Comparison of ENCODE assay signal across 27 cellular contexts in genomic region chr2:4883375-4883774, GRCh38.
"Had no signal": no experiment of that assay in that cellular context is flagged by ENCODE, and none has a peak within 500 bp of the region (broad histone marks: within the 10 kb centered on the region; RNA-seq: fewer than 3 reads in every experiment).

No MANE protein-coding gene starts in this region.

- H3K4me1 Mint-ChIP-seq: activated CD4-positive, alpha-beta memory T cell treated with anti-CD3 and anti-CD28 coated beads, Interleukin-2, amount 10 ng/mL, durations not matched to agents 7 days and 5 days; activated CD4-positive, alpha-beta T cell treated with anti-CD3 and anti-CD28 coated beads, Interleukin-2, amount 10 ng/mL, durations not matched to agents 7 days and 5 days; activated naive CD4-positive, alpha-beta T cell treated with anti-CD3 and anti-CD28 coated beads, Interleukin-2, amount 10 ng/mL, durations not matched to agents 7 days and 5 days; activated naive CD8-positive, alpha-beta T cell treated with anti-CD3 and anti-CD28 coated beads, Interleukin-2, amount 10 ng/mL, durations not matched to agents 7 days and 5 days; WTC11 had no signal

- DNase-seq: activated CD4-positive, alpha-beta memory T cell treated with anti-CD3 and anti-CD28 coated beads, Interleukin-2, amount 10 ng/mL, durations not matched to agents 7 days and 5 days; activated CD4-positive, alpha-beta T cell treated with anti-CD3 and anti-CD28 coated beads for 1 hour; activated CD4-positive, alpha-beta T cell treated with anti-CD3 and anti-CD28 coated beads for 4 hours; activated CD4-positive, alpha-beta T cell treated with anti-CD3 and anti-CD28 coated beads, Interleukin-2, amount 10 ng/mL, durations not matched to agents 7 days and 5 days; activated CD4-positive, alpha-beta T cell treated with anti-CD3 and anti-CD28 coated beads, Interleukin-2, amount 50 U/mL, for 4 hours; activated CD8-positive, alpha-beta memory T cell treated with anti-CD3 and anti-CD28 coated beads, Interleukin-2, amount 50 U/mL, for 48 hours; activated gamma-delta T cell; activated naive CD4-positive, alpha-beta T cell; activated naive CD4-positive, alpha-beta T cell treated with anti-CD3 and anti-CD28 coated beads, Interleukin-2, amount 10 ng/mL, durations not matched to agents 7 days and 5 days; activated naive CD8-positive, alpha-beta T cell treated with anti-CD3 and anti-CD28 coated beads, Interleukin-2, amount 10 ng/mL, durations not matched to agents 7 days and 5 days; activated T-cell treated with anti-CD3 and anti-CD28 coated beads for 4 hours; activated T-cell treated with anti-CD3 and anti-CD28 coated beads, Interleukin-2, amount 50 U/mL, for 24 hours; activated T-cell treated with anti-CD3 and anti-CD28 coated beads, Interleukin-2, amount 50 U/mL, for 72 hours; amniotic stem cell; anterior cingulate cortex; body of pancreas; caudate nucleus; colonic mucosa; effector CD8-positive, alpha-beta T cell; esophagus squamous epithelium; foreskin melanocyte; head of caudate nucleus; T-helper 2 cell had no signal

- H3K27ac ChIP-seq: body of pancreas, colonic mucosa, epithelial cell of prostate, esophagus squamous epithelium, gastroesophageal sphincter had no signal

- ATAC-seq: activated naive CD4-positive, alpha-beta T cell treated with anti-CD3 and anti-CD28 coated beads, Interleukin-2, amount 50 U/mL, for 72 hours; activated T-cell treated with anti-CD3 and anti-CD28 coated beads, Interleukin-2, amount 50 U/mL, for 72 hours; body of pancreas; gastroesophageal sphincter; WTC11 had no signal

- H3K4me3 ChIP-seq: body of pancreas, colonic mucosa, esophagus squamous epithelium, gastroesophageal sphincter had no signal

- H3K27me3 Mint-ChIP-seq: activated CD4-positive, alpha-beta memory T cell treated with anti-CD3 and anti-CD28 coated beads, Interleukin-2, amount 10 ng/mL, durations not matched to agents 7 days and 5 days; activated CD4-positive, alpha-beta T cell treated with anti-CD3 and anti-CD28 coated beads, Interleukin-2, amount 10 ng/mL, durations not matched to agents 7 days and 5 days; activated naive CD4-positive, alpha-beta T cell treated with anti-CD3 and anti-CD28 coated beads, Interleukin-2, amount 10 ng/mL, durations not matched to agents 7 days and 5 days; activated naive CD8-positive, alpha-beta T cell treated with anti-CD3 and anti-CD28 coated beads, Interleukin-2, amount 10 ng/mL, durations not matched to agents 7 days and 5 days; activated T-cell treated with anti-CD3 and anti-CD28 coated beads, Interleukin-2, amount 50 U/mL, for 24 hours had no signal

- H3K36me3 ChIP-seq: colonic mucosa, esophagus squamous epithelium, gastroesophageal sphincter had no signal

- H3K9me3 ChIP-seq: body of pancreas, colonic mucosa had no signal

- H3K36me3 Mint-ChIP-seq: activated naive CD4-positive, alpha-beta T cell treated with anti-CD3 and anti-CD28 coated beads, Interleukin-2, amount 10 ng/mL, durations not matched to agents 7 days and 5 days; activated naive CD4-positive, alpha-beta T cell treated with anti-CD3 and anti-CD28 coated beads, Interleukin-2, amount 50 U/mL, for 72 hours; activated naive CD8-positive, alpha-beta T cell treated with anti-CD3 and anti-CD28 coated beads, Interleukin-2, amount 10 ng/mL, durations not matched to agents 7 days and 5 days had no signal

- H3K27me3 ChIP-seq: body of pancreas, colonic mucosa, esophagus squamous epithelium, gastroesophageal sphincter had no signal

- H3K4me3 Mint-ChIP-seq: activated CD4-positive, alpha-beta memory T cell treated with anti-CD3 and anti-CD28 coated beads, Interleukin-2, amount 10 ng/mL, durations not matched to agents 7 days and 5 days; activated CD4-positive, alpha-beta T cell treated with anti-CD3 and anti-CD28 coated beads, Interleukin-2, amount 10 ng/mL, durations not matched to agents 7 days and 5 days; activated naive CD4-positive, alpha-beta T cell treated with anti-CD3 and anti-CD28 coated beads, Interleukin-2, amount 10 ng/mL, durations not matched to agents 7 days and 5 days; activated naive CD8-positive, alpha-beta T cell treated with anti-CD3 and anti-CD28 coated beads, Interleukin-2, amount 10 ng/mL, durations not matched to agents 7 days and 5 days; activated T-cell treated with anti-CD3 and anti-CD28 coated beads, Interleukin-2, amount 50 U/mL, for 24 hours; activated T-cell treated with anti-CD3 and anti-CD28 coated beads, Interleukin-2, amount 50 U/mL, for 72 hours; WTC11 had no signal

- H3K27ac Mint-ChIP-seq: activated CD4-positive, alpha-beta memory T cell treated with anti-CD3 and anti-CD28 coated beads, Interleukin-2, amount 10 ng/mL, durations not matched to agents 7 days and 5 days; activated CD4-positive, alpha-beta T cell treated with anti-CD3 and anti-CD28 coated beads, Interleukin-2, amount 10 ng/mL, durations not matched to agents 7 days and 5 days; activated naive CD4-positive, alpha-beta T cell treated with anti-CD3 and anti-CD28 coated beads, Interleukin-2, amount 10 ng/mL, durations not matched to agents 7 days and 5 days; activated naive CD4-positive, alpha-beta T cell treated with anti-CD3 and anti-CD28 coated beads, Interleukin-2, amount 50 U/mL, for 72 hours; activated naive CD8-positive, alpha-beta T cell treated with anti-CD3 and anti-CD28 coated beads, Interleukin-2, amount 10 ng/mL, durations not matched to agents 7 days and 5 days; activated T-cell treated with anti-CD3 and anti-CD28 coated beads, Interleukin-2, amount 50 U/mL, for 24 hours; activated T-cell treated with anti-CD3 and anti-CD28 coated beads, Interleukin-2, amount 50 U/mL, for 72 hours; WTC11 had no signal

- H3K4me1 ChIP-seq: body of pancreas, colonic mucosa, esophagus squamous epithelium, gastroesophageal sphincter had no signal
